28 cellular contexts compared by ENCODE assay signal in genomic region chr7:122663733-122664132, GRCh38. TPM values are rescaled to one million over a fixed set of nuclear protein-coding genes. Genes with fewer than 3 reads are reported as not detected.
"Had no signal": no experiment of that assay in that cellular context is flagged by ENCODE, and none has a peak within 500 bp of the region (broad histone marks: within the 10 kb centered on the region; RNA-seq: fewer than 3 reads in every experiment).

No MANE protein-coding gene starts in this region.

- H3K27ac ChIP-seq: stomach, suprapubic skin, testis, thoracic aorta, thyroid gland, tibial artery, tibial nerve, transverse colon, upper lobe of left lung, upper lobe of right lung, uterus, vagina had no signal

- H3K27me3 ChIP-seq: stomach, suprapubic skin, testis, thyroid gland, tibial artery, tibial nerve, transverse colon, upper lobe of left lung, upper lobe of right lung, uterus, vagina had no signal

- DNase-seq: stimulated activated CD4-positive, alpha-beta T cell treated with anti-CD3 and anti-CD28 coated beads, Interleukin-2, amount 100 ng/mL, for 48 hours; stimulated activated CD4-positive, alpha-beta T cell treated with anti-CD3 and anti-CD28 coated beads, Interleukin-4, amount 100 ng/mL, for 1 hour; stimulated activated CD4-positive, alpha-beta T cell treated with anti-CD3 and anti-CD28 coated beads, Interleukin-4, amount 100 ng/mL, for 24 hours; stimulated activated CD4-positive, alpha-beta T cell treated with anti-CD3 and anti-CD28 coated beads, Interleukin-4, amount 100 ng/mL, for 4 hours; stimulated activated CD8-positive, alpha-beta memory T cell treated with anti-CD3 and anti-CD28 coated beads, Interleukin-4, amount 100 ng/mL, for 48 hours; stimulated activated naive B cell treated with anti-CD40 and anti-IgM and Interleukin-4, amounts not matched to agents 10 μg/mL and 1 μg/mL and 100 μg/mL, for 72 hours; stimulated activated naive CD4-positive, alpha-beta T cell; stimulated activated naive CD4-positive, alpha-beta T cell treated with Interleukin-2 at 50 U/mL for 16 hours; stimulated activated naive CD8-positive, alpha-beta T cell treated with anti-CD3 and anti-CD28 coated beads, Interleukin-15, amount 100 ng/mL, for 72 hours; stimulated activated naive CD8-positive, alpha-beta T cell treated with anti-CD3 and anti-CD28 coated beads, Interleukin-15, Interleukin-2, amounts not matched to agents 100 U/mL and 50 U/mL, for 24 hours; stomach; substantia nigra; testis; thyroid gland; tibial artery; transverse colon; trophoblast cell; upper lobe of left lung; upper lobe of right lung; uterus had no signal

- H3K36me3 ChIP-seq: stomach, suprapubic skin, thoracic aorta, thyroid gland, tibial artery, tibial nerve, transverse colon, upper lobe of left lung, upper lobe of right lung, uterus, vagina had no signal

- H3K4me1 ChIP-seq: stomach, suprapubic skin, testis, thyroid gland, tibial artery, tibial nerve, transverse colon, upper lobe of left lung, upper lobe of right lung, uterus, vagina had no signal

- ATAC-seq: stimulated activated effector memory CD8-positive, alpha-beta T cell treated with anti-CD3 and anti-CD28 coated beads, Interleukin-12 subunit alpha, Interleukin-12 subunit beta, amount 100 ng/mL, for 72 hours; stimulated activated memory B cell treated with anti-CD40 and anti-IgM and Interleukin-4, amounts not matched to agents 10 μg/mL and 1 μg/mL and 100 μg/mL, for 72 hours; stimulated activated naive B cell treated with anti-CD40 and anti-IgM and Interleukin-4, amounts not matched to agents 10 μg/mL and 1 μg/mL and 100 μg/mL, for 72 hours; stimulated activated naive CD8-positive, alpha-beta T cell treated with anti-CD3 and anti-CD28 coated beads, Interleukin-15, amount 100 ng/mL, for 72 hours; stimulated activated naive CD8-positive, alpha-beta T cell treated with anti-CD3 and anti-CD28 coated beads, Interleukin-15, Interleukin-2, amounts not matched to agents 100 U/mL and 50 U/mL, for 24 hours; upper lobe of right lung had no signal

- H3K4me3 ChIP-seq: stomach, suprapubic skin, testis, thoracic aorta, thyroid gland, tibial artery, tibial nerve, transverse colon, upper lobe of left lung, upper lobe of right lung, uterus, vagina had no signal

- FAIRE-seq: urothelium cell line had no signal

- H3K9me3 ChIP-seq: stomach, suprapubic skin, testis, thoracic aorta, thyroid gland, tibial artery, tibial nerve, transverse colon, upper lobe of left lung, upper lobe of right lung, uterus, vagina had no signal

RNA-seq across cellular contexts. Expression of gene RNF133, which starts 35.2 kb away (rescaled TPM):
- polyA plus RNA-seq: stomach had no signal

RNA-seq across cellular contexts. Expression of gene RNF148, which starts 39.0 kb away (rescaled TPM):
- polyA plus RNA-seq: urinary bladder had no signal
